Comparison of ENCODE assay signal across 8 cellular contexts in genomic region chr13:108218044-108218974, GRCh38. TPM values are rescaled to one million over a fixed set of nuclear protein-coding genes. Genes with fewer than 3 reads are reported as not detected.
A peak's percentile ranks its signal among the peaks of the same experiment; 100 is the strongest.
DNase-seq lines count a peak whose midpoint lies in the region; ATAC-seq, FAIRE-seq and TF ChIP-seq lines count a peak whose summit lies in the region.

ABHD13 (plus strand) TSS chr13:108218392; CDS start chr13:108229219, 10,827 bp downstream.

- ATAC-seq in stimulated activated naive CD8-positive, alpha-beta T cell treated with anti-CD3 and anti-CD28 coated beads, Interleukin-15, amount 100 ng/mL, for 72 hours = peak; percentile 90

- no peaks in the 10 kb centered on the region for H3K9me3 Mint-ChIP-seq in stimulated activated naive CD8-positive, alpha-beta T cell treated with anti-CD3 and anti-CD28 coated beads, Interleukin-15, amount 100 ng/mL, for 72 hours

- H3K27me3 Mint-ChIP-seq in stimulated activated naive CD8-positive, alpha-beta T cell treated with anti-CD3 and anti-CD28 coated beads, Interleukin-15, amount 100 ng/mL, for 72 hours = no peaks in the 10 kb centered on the region

- peak within 1 kb of the TSS; percentile 89 to 94 for H3K4me3 Mint-ChIP-seq in stimulated activated naive CD8-positive, alpha-beta T cell treated with anti-CD3 and anti-CD28 coated beads, Interleukin-15, amount 100 ng/mL, for 72 hours

- H3K27ac ChIP-seq in neural cell (ENCODE audit: low read length) = peak within 1 kb of the TSS; percentile 86

- H3K4me3 ChIP-seq in fibroblast of villous mesenchyme (ENCODE audit: low read depth, low read length) (peak within 1 kb of the TSS; percentile 84), neural cell (ENCODE audit: low read length) (peak within 1 kb of the TSS; percentile 89)

- DNase-seq in H54 (ENCODE audit: insufficient read length, low spot score) (peak; percentile 95), LoVo (ENCODE audit: low spot score) (peak; percentile 91), fibroblast of villous mesenchyme (ENCODE audit: low read depth) (peak; percentile 91)
- peak; percentile 95 for DNase-seq in activated effector memory CD4-positive, alpha-beta T cell treated with anti-CD3 and anti-CD28 coated beads, Interleukin-2, amount 50 U/mL, for 16 hours
- DNase-seq in stimulated activated naive CD8-positive, alpha-beta T cell treated with anti-CD3 and anti-CD28 coated beads, Interleukin-15, amount 100 ng/mL, for 72 hours = peak; percentile 91 to 93

- FAIRE-seq in H54 (lab: Jason Lieb, UNC) = peak; percentile 98

- TF ChIP-seq EP300 in neural cell (conservative IDR thresholded peaks at IDR 0.05; ENCODE audit: poor library complexity, severe bottlenecking) = peak; percentile 58

- H2AFZ ChIP-seq in neural cell (ENCODE audit: low read depth, low read length) = peak within 1 kb of the TSS; percentile 78

- peak within 1 kb of the TSS; percentile 96 to 99 for H3K27ac Mint-ChIP-seq in stimulated activated naive CD8-positive, alpha-beta T cell treated with anti-CD3 and anti-CD28 coated beads, Interleukin-15, amount 100 ng/mL, for 72 hours

- H3K36me3 ChIP-seq in ES-I3 (ENCODE audit: insufficient read depth, low read length) (no peaks in the 10 kb centered on the region; the same call in 1 of the 2 replicates), neural cell (ENCODE audit: insufficient read depth, low read length) (no peaks in the 10 kb centered on the region)

- H3K4me1 Mint-ChIP-seq in stimulated activated naive CD8-positive, alpha-beta T cell treated with anti-CD3 and anti-CD28 coated beads, Interleukin-15, amount 100 ng/mL, for 72 hours = peaks cover 48% of the 10 kb centered on the region

- H4K20me1 ChIP-seq in neural cell (ENCODE audit: insufficient read depth) = no peaks in the 10 kb centered on the region

- no peaks in the 10 kb centered on the region for H3K27me3 ChIP-seq in neural cell (ENCODE audit: insufficient read depth, low read depth, low read length)

- H3K4me2 ChIP-seq in neural cell (ENCODE audit: low read length) = peak within 1 kb of the TSS; percentile 87

- no peaks in the 10 kb centered on the region for H3K9me3 ChIP-seq in ES-I3 (ENCODE audit: control insufficient read depth, insufficient read depth, low read length)
- no peaks in the 10 kb centered on the region for H3K9me3 ChIP-seq in neural cell (ENCODE audit: low read length)

- H3F3A ChIP-seq in neural cell (ENCODE audit: insufficient read depth, low read length, poor library complexity, severe bottlenecking) = no peaks in the 10 kb centered on the region

- no peak for TF ChIP-seq CTCF in fibroblast of villous mesenchyme (IDR thresholded peaks at IDR 0.05; ENCODE audit: insufficient read depth, low read depth, low read length)
- TF ChIP-seq CTCF in neural cell (IDR thresholded peaks at IDR 0.05; ENCODE audit: poor library complexity, severe bottlenecking) = peak; percentile 47

- peaks cover 43% of the 10 kb centered on the region for H3K79me2 ChIP-seq in neural cell (replicated peaks; ENCODE audit: insufficient read depth, low read length)

- H3K9me2 ChIP-seq in neural cell (ENCODE audit: insufficient read depth, low read length) = no peaks in the 10 kb centered on the region

- TF ChIP-seq RAD21 in neural cell (conservative IDR thresholded peaks at IDR 0.05) = peak; percentile 38

- TF ChIP-seq POLR2A in H54 (IDR thresholded peaks at IDR 0.05; ENCODE audit: low read depth, low read length) (peak; percentile 78), Raji (IDR thresholded peaks at IDR 0.05; ENCODE audit: insufficient read depth, low read depth, low read length) (peak; percentile 70)

- H3K9ac ChIP-seq in ES-I3 (ENCODE audit: low read depth, low read length) = peak within 1 kb of the TSS; percentile 71
- peak within 1 kb of the TSS; percentile 82 for H3K9ac ChIP-seq in neural cell (ENCODE audit: low read length)

- no peaks in the 10 kb centered on the region for H3K4me1 ChIP-seq in ES-I3 (ENCODE audit: insufficient read depth, low read length)

TF ChIP-seq in neural cell, 6 proteins besides CTCF, POLR2A, EP300 and RAD21:
- TF ChIP-seq MXI1 (conservative IDR thresholded peaks at IDR 0.05; ENCODE audit: poor library complexity, severe bottlenecking) (peak; percentile 75), EZH2 (IDR thresholded peaks at IDR 0.05; ENCODE audit: borderline replicate concordance, insufficient read depth, low read length, poor library complexity, severe bottlenecking) (no peak), POLR2AphosphoS5 (IDR thresholded peaks at IDR 0.05) (peak; percentile 83), SMC3 (conservative IDR thresholded peaks at IDR 0.05; ENCODE audit: poor library complexity) (no peak), TAF1 (IDR thresholded peaks at IDR 0.05; ENCODE audit: low read depth) (peak; percentile 73)
- TF ChIP-seq, protein P1, sequence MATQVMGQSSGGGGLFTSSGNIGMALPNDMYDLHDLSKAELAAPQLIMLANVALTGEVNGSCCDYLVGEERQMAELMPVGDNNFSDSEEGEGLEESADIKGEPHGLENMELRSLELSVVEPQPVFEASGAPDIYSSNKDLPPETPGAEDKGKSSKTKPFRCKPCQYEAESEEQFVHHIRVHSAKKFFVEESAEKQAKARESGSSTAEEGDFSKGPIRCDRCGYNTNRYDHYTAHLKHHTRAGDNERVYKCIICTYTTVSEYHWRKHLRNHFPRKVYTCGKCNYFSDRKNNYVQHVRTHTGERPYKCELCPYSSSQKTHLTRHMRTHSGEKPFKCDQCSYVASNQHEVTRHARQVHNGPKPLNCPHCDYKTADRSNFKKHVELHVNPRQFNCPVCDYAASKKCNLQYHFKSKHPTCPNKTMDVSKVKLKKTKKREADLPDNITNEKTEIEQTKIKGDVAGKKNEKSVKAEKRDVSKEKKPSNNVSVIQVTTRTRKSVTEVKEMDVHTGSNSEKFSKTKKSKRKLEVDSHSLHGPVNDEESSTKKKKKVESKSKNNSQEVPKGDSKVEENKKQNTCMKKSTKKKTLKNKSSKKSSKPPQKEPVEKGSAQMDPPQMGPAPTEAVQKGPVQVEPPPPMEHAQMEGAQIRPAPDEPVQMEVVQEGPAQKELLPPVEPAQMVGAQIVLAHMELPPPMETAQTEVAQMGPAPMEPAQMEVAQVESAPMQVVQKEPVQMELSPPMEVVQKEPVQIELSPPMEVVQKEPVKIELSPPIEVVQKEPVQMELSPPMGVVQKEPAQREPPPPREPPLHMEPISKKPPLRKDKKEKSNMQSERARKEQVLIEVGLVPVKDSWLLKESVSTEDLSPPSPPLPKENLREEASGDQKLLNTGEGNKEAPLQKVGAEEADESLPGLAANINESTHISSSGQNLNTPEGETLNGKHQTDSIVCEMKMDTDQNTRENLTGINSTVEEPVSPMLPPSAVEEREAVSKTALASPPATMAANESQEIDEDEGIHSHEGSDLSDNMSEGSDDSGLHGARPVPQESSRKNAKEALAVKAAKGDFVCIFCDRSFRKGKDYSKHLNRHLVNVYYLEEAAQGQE (IDR thresholded peaks at IDR 0.05; ENCODE audit: borderline replicate concordance) = no peak

RNA-seq across cellular contexts. Expression of gene ABHD13, which starts in this region (rescaled TPM):
- total RNA-seq in fibroblast of villous mesenchyme = 7.4 and 10.8 TPM in 2 replicates
- polyA plus RNA-seq in neural cell = 12.0 and 14.4 TPM in 2 replicates
- 29.9 and 32.1 TPM in 2 replicates for polyA minus RNA-seq in neural cell

Comparison
In these comparisons a context has a peak if more than half of its experiments do, and no peak if none do; other contexts are left out.
1. Peak in every context shown above with its lines: DNase-seq, ATAC-seq, H3K4me3 ChIP-seq and H3K27ac ChIP-seq.